ENCODE assay signal across 8 cellular contexts in the genomic region with DNA sequence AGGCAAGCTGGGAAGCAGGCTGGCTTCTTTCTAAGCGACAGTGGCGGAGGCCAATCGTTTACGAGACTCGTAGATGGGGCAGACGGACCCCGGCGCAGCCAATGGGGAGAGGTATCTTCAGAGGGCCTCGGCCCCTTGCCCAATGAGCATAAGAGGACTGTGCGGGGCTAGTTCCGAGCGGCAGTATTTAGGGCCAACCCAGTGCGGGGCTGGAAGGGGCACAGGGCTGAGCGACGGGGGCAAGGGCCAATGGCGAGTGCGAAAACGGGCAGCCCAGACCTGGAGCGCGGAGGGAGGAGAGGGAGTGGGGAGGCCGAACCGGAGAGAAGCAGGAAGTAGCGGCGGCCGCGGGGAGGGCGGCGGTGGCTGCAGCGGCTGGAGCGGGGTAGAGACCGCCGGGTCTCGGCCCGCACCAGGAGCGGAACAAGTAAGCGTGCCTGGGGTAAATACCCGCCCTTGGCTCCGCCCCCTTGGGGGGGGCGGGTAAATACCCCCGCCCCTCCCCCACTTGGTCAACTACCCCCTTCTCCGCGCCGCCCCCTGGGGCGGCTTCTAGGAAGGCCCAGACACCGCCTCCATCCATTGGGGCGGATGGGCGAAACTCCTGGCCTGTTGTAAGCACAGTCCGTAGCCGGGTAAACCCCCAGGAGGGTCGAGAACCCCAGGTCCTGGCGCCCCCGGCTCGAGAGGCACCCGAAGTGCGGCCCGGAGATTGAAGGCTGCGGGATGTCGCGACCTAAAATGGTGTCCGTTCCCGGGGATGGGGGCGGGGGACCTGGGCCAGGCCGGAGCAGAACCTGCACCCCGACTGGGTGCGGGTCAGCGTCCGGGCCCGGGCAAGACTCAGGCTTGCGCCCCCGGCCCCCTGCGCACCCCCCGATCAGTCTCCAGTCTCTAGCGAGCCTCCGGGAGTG. TPM values are rescaled to one million over a fixed set of nuclear protein-coding genes. Genes with fewer than 3 reads are reported as not detected.
DNase-seq lines count a peak whose midpoint lies in the region; ATAC-seq and TF ChIP-seq lines count a peak whose summit lies in the region.

Gene ZNF687, plus strand, starts transcription at position 331 of the 914 bp plus-strand sequence. CDS start 3,993 bp downstream, outside the sequence.

- POLR2A ChIA-PET in activated CD8-positive, alpha-beta memory T cell treated with anti-CD3 and anti-CD28 coated beads for 36 hours (lab: Charles Lee) = interaction anchor here (1.1 to 1.4 kb wide), 3 partner anchors 11 to 92 kb away, joined by 4 read pairs; partner anchors contain the start of gene VPS72

- 0 to 1% methylated on average over 58 to 74 of the region's 74 CpGs for WGBS in lung, 2 donors

- TF ChIP-seq CTCF in GM20000 (IDR thresholded peaks at IDR 0.05; ENCODE audit: extremely low read depth, missing control alignments) (no peak), lung (IDR thresholded peaks at IDR 0.05; ENCODE audit: control extremely low read depth, extremely low read depth) (no peak)

- H3K4me1 ChIP-seq in lung (ENCODE audit: control insufficient read depth in 2 of 2, insufficient read depth in 2 of 2, low read length in 2 of 2) = peaks cover 0 to 8% of the 10 kb centered on the region in 2 donors

- H3K9me3 ChIP-seq in lung (ENCODE audit: control insufficient read depth in 2 of 2, insufficient read depth in 1 of 2, low read length in 1 of 2) = no peaks in the 10 kb centered on the region

- CTCF ChIA-PET in activated CD8-positive, alpha-beta memory T cell treated with anti-CD3 and anti-CD28 coated beads for 36 hours (lab: Charles Lee) = interaction anchor here (0.6 to 1.9 kb wide), 10 partner anchors 16 to 565 kb away, joined by 3 to 10 read pairs (median 4); partner anchors contain the start of genes CDC42SE1, PI4KB and PSMB4

- peak within 1 kb of the TSS; percentile 61 for H3K4me3 ChIP-seq in lung

- H3K27me3 ChIP-seq in lung (ENCODE audit: control insufficient read depth, insufficient read depth) = no peaks in the 10 kb centered on the region

- ATAC-seq in lung (ENCODE audit: insufficient read depth, low FRiP score) = peak; percentile 91

- peak; percentile 100 for DNase-seq in COLO668 (lab: John Stamatoyannopoulos, UW; ENCODE audit: unreplicated experiment)
- peak; percentile 98 for DNase-seq in GM20000 (ENCODE audit: low spot score)
- peak; percentile 99 for DNase-seq in HT-29 (ENCODE audit: low spot score)
- DNase-seq in NOMO-1 (lab: John Stamatoyannopoulos, UW; ENCODE audit: unreplicated experiment in 2 of 2) = peak; percentile 99 to 100
- peak; percentile 97 for DNase-seq in effector CD8-positive, alpha-beta T cell (lab: John Stamatoyannopoulos, UW)
- DNase-seq in lung (ENCODE audit: low spot score) = peak; percentile 100
- peak; percentile 92 to 95 (median 94) for DNase-seq in stimulated activated CD4-positive, alpha-beta T cell treated with anti-CD3 and anti-CD28 coated beads, TNF-alpha, amount 100 ng/mL, for 4 hours (ENCODE audit: low read depth in 3 of 3)

- H3K27ac ChIP-seq in lung (ENCODE audit: low read depth in 1 of 2, low read length in 1 of 2) = peak within 1 kb of the TSS; percentile 97 to 98

- H3K36me3 ChIP-seq in lung (ENCODE audit: control insufficient read depth in 2 of 2, insufficient read depth in 2 of 2, low read length in 2 of 2) = peaks cover 4 to 11% of the 10 kb centered on the region in 2 donors

RNA-seq across cellular contexts. Expression of gene ZNF687, which starts in this region (rescaled TPM):
- total RNA-seq in HT-29 (2014; rRNA removed; shearing (Covaris generic)) = 39.2 TPM in 2 replicates
- total RNA-seq in activated CD8-positive, alpha-beta memory T cell treated with anti-CD3 and anti-CD28 coated beads for 36 hours = 10 to 100 TPM; 21.6 to 22.2 TPM
- total RNA-seq in lung = 10 to 100 TPM; 14.0 to 31.2 TPM
- polyA plus RNA-seq in lung = 10 to 100 TPM in 1 of 2 donors, 1 to 10 TPM in 1; 9.6 to 13.7 TPM

Comparison
In these comparisons a context has a peak if more than half of its experiments do, and no peak if none do; other contexts are left out.
1. Peak in every context shown above with its lines: DNase-seq, ATAC-seq, H3K4me3 ChIP-seq and H3K27ac ChIP-seq.